15 cellular contexts compared by ENCODE assay signal in genomic region chr2:130834091-130834922, GRCh38. TPM values are rescaled to one million over a fixed set of nuclear protein-coding genes. Genes with fewer than 3 reads are reported as not detected.
DNase-seq lines count a peak whose midpoint lies in the region; ATAC-seq and TF ChIP-seq lines count a peak whose summit lies in the region.
"Had no signal": no experiment of that assay in that cellular context is flagged by ENCODE, and none has a peak within 500 bp of the region (broad histone marks: within the 10 kb centered on the region; RNA-seq: fewer than 3 reads in every experiment).

No MANE protein-coding gene starts in this region.

- H3K27ac ChIP-seq in RWPE1 = peak overlapping the region; percentile 84
- H3K27ac ChIP-seq in foreskin keratinocyte = no peak overlapping the region
- H3K27ac ChIP-seq: 22Rv1, testis had no signal

- TF ChIP-seq CTCF in RWPE1 (conservative IDR thresholded peaks at IDR 0.05; ENCODE audit: low read depth) = no peak
- TF ChIP-seq CTCF in foreskin keratinocyte (conservative IDR thresholded peaks at IDR 0.05) = no peak

- ATAC-seq in foreskin keratinocyte = peak; percentile 35
- ATAC-seq in HG03378 (IDR thresholded peaks at IDR 0.05; ENCODE audit: unreplicated experiment) = no peak
- ATAC-seq in HG03097 (IDR thresholded peaks at IDR 0.05; ENCODE audit: low FRiP score, unreplicated experiment) = no peak
- ATAC-seq: left colon had no signal

- no peak overlapping the region for H3K4me3 ChIP-seq in skeletal muscle cell (ENCODE audit: low read depth, low read length)
- H3K4me3 ChIP-seq: testis had no signal

- POLR2A ChIA-PET in RWPE1 (lab: Yijun Ruan, JAX; ENCODE audit: low non-redundant PET) = no interaction called here

- H3K4me1 ChIP-seq in foreskin keratinocyte = peaks cover 4% of the 10 kb centered on the region
- H3K4me1 ChIP-seq: testis had no signal

- peak; percentile 66 for DNase-seq in DMS53 (lab: John Stamatoyannopoulos, UW)
- no peak for DNase-seq in DMS53 treated with DMSO at 0.1 percent for 48 hours (lab: John Stamatoyannopoulos, UW; ENCODE audit: unreplicated experiment)
- no peak for DNase-seq in RWPE1 (ENCODE audit: low spot score)
- DNase-seq in foreskin keratinocyte = peak in 1 of 2 donors; percentile 43
- DNase-seq in skeletal muscle cell (ENCODE audit: low read depth) = peak; percentile 31
- no peak for DNase-seq in activated CD4-positive, alpha-beta T cell treated with anti-CD3 and anti-CD28 coated beads for 4 hours
- DNase-seq: activated CD8-positive, alpha-beta memory T cell treated with anti-CD3 and anti-CD28 coated beads, Interleukin-2, amount 50 U/mL, for 48 hours; Caco-2; effector CD4-positive, alpha-beta T cell; left colon; SHP77; testis had no signal

- CTCF ChIA-PET in RWPE1 (lab: Yijun Ruan, JAX) = interaction anchor here (1.7 kb wide), 1 partner anchor 37 kb away, joined by 5 read pairs; no protein-coding TSS in a partner anchor

- H3K27me3 ChIP-seq in foreskin keratinocyte = no peaks in the 10 kb centered on the region
- H3K27me3 ChIP-seq: testis had no signal

RNA-seq across cellular contexts. Expression of gene ARHGEF4, which starts 2.4 kb away (rescaled TPM):
- 22.5 and 22.9 TPM in 2 replicates for total RNA-seq in foreskin keratinocyte
- 13.8 and 14.1 TPM in 2 replicates for polyA plus RNA-seq in foreskin keratinocyte

Comparison
In these comparisons a context has a peak if more than half of its experiments do, and no peak if none do; other contexts are left out.
1. DNase-seq: peak in DMS53 (single experiment) and skeletal muscle cell (single experiment); none in DMS53 treated with DMSO at 0.1 percent for 48 hours (single experiment), RWPE1 (single experiment) and activated CD4-positive, alpha-beta T cell treated with anti-CD3 and anti-CD28 coated beads for 4 hours (0 of 2).